In genomic region chr18:74337912-74338309, GRCh38 we compare ENCODE assay signal across 38 cellular contexts. TPM values are rescaled to one million over a fixed set of nuclear protein-coding genes. Genes with fewer than 3 reads are reported as not detected.
"Had no signal": no experiment of that assay in that cellular context is flagged by ENCODE, and none has a peak within 500 bp of the region (broad histone marks: within the 10 kb centered on the region; RNA-seq: fewer than 3 reads in every experiment).

No MANE protein-coding gene starts in this region.

- H3K27me3 Mint-ChIP-seq: progenitor cell of endocrine pancreas, type B pancreatic cell had no signal

- H3K36me3 Mint-ChIP-seq: mesothelial cell of epicardium; naive thymus-derived CD8-positive, alpha-beta T cell; stimulated activated effector memory CD8-positive, alpha-beta T cell treated with anti-CD3 and anti-CD28 coated beads, Interleukin-12 subunit alpha, Interleukin-12 subunit beta, amount 100 ng/mL, for 72 hours; type B pancreatic cell had no signal

- H3K4me3 Mint-ChIP-seq: central memory CD8-positive, alpha-beta T cell; mesothelial cell of epicardium; naive thymus-derived CD8-positive, alpha-beta T cell; nephron progenitor cell; stimulated activated effector memory CD8-positive, alpha-beta T cell treated with anti-CD3 and anti-CD28 coated beads, Interleukin-12 subunit alpha, Interleukin-12 subunit beta, amount 100 ng/mL, for 72 hours; type B pancreatic cell had no signal

- H3K9me3 Mint-ChIP-seq: central memory CD8-positive, alpha-beta T cell; mesothelial cell of epicardium; naive thymus-derived CD8-positive, alpha-beta T cell; nephron progenitor cell; stimulated activated effector memory CD8-positive, alpha-beta T cell treated with anti-CD3 and anti-CD28 coated beads, Interleukin-12 subunit alpha, Interleukin-12 subunit beta, amount 100 ng/mL, for 72 hours; type B pancreatic cell had no signal

- H3K79me2 ChIP-seq: hepatocyte had no signal

- H3K4me3 ChIP-seq: colonic mucosa, esophagus muscularis mucosa, gastroesophageal sphincter, heart left ventricle, hepatocyte, pancreas, sigmoid colon, stomach, thyroid gland, uterus had no signal

- DNase-seq: colonic mucosa; dermis blood vessel endothelial cell; effector memory CD4-positive, alpha-beta T cell; foreskin keratinocyte; heart left ventricle; kidney; mesenchymal stem cell; naive thymus-derived CD8-positive, alpha-beta T cell; nephron progenitor cell; occipital lobe; pancreas; right cardiac atrium; sigmoid colon; stimulated activated CD4-positive, alpha-beta T cell treated with anti-CD3 and anti-CD28 coated beads, Interleukin-2, amount 100 ng/mL, for 24 hours; stimulated activated CD4-positive, alpha-beta T cell treated with anti-CD3 and anti-CD28 coated beads, Interleukin-4, amount 100 ng/mL, for 24 hours; stimulated activated naive CD4-positive, alpha-beta T cell treated with Interleukin-2 at 50 U/mL for 16 hours; stomach; thyroid gland; uterus had no signal

- H3K9me3 ChIP-seq: colonic mucosa, esophagus muscularis mucosa, gastroesophageal sphincter, heart left ventricle, pancreas, sigmoid colon, stomach, thyroid gland, uterus had no signal

- H3K36me3 ChIP-seq: colonic mucosa, esophagus muscularis mucosa, gastroesophageal sphincter, heart left ventricle, pancreas, sigmoid colon, stomach, thyroid gland, uterus had no signal

- ATAC-seq: foreskin keratinocyte; gastroesophageal sphincter; heart left ventricle; left lobe of liver; naive thymus-derived CD8-positive, alpha-beta T cell; right cardiac atrium; stimulated activated effector memory CD8-positive, alpha-beta T cell treated with anti-CD3 and anti-CD28 coated beads, Interleukin-12 subunit alpha, Interleukin-12 subunit beta, amount 100 ng/mL, for 72 hours had no signal

- H3K27ac ChIP-seq: colonic mucosa, esophagus muscularis mucosa, foreskin keratinocyte, gastroesophageal sphincter, heart left ventricle, hepatocyte, pancreas, stomach, thyroid gland, uterus had no signal

- H3K4me1 Mint-ChIP-seq: central memory CD8-positive, alpha-beta T cell; stimulated activated effector memory CD8-positive, alpha-beta T cell treated with anti-CD3 and anti-CD28 coated beads, Interleukin-12 subunit alpha, Interleukin-12 subunit beta, amount 100 ng/mL, for 72 hours had no signal

- H3K4me2 ChIP-seq: hepatocyte had no signal

- H3K27ac Mint-ChIP-seq: mesothelial cell of epicardium; naive thymus-derived CD8-positive, alpha-beta T cell; nephron progenitor cell; progenitor cell of endocrine pancreas; stimulated activated effector memory CD8-positive, alpha-beta T cell treated with anti-CD3 and anti-CD28 coated beads, Interleukin-12 subunit alpha, Interleukin-12 subunit beta, amount 100 ng/mL, for 72 hours; type B pancreatic cell had no signal

- H3K4me1 ChIP-seq: colonic mucosa, esophagus muscularis mucosa, foreskin keratinocyte, gastroesophageal sphincter, pancreas, thyroid gland, uterus had no signal

- H3K27me3 ChIP-seq: colonic mucosa, esophagus muscularis mucosa, gastroesophageal sphincter, hepatocyte, pancreas, sigmoid colon, stomach, thyroid gland, uterus had no signal

- H2AFZ ChIP-seq: hepatocyte had no signal

RNA-seq across cellular contexts. Expression of gene C18orf63, which starts 22.3 kb away (rescaled TPM):
- total RNA-seq: chondrocyte; colonic mucosa; dermis blood vessel endothelial cell; endothelial cell of umbilical vein; epithelial cell of proximal tubule; esophagus muscularis mucosa; fibroblast of lung; foreskin keratinocyte; gastroesophageal sphincter; heart left ventricle; hepatocyte; kidney; left lobe of liver; lower leg skin; mesothelial cell of epicardium; mucosa of gallbladder; myocyte; naive thymus-derived CD8-positive, alpha-beta T cell; occipital lobe; pancreas; progenitor cell of endocrine pancreas; right cardiac atrium; sigmoid colon; skeletal muscle tissue; stomach; subcutaneous adipose tissue; temporal lobe; thyroid gland; uterus had no signal
- polyA plus RNA-seq: endothelial cell of umbilical vein; fibroblast of lung; foreskin keratinocyte; heart left ventricle; hepatocyte; naive thymus-derived CD8-positive, alpha-beta T cell; pancreas; right cardiac atrium; sigmoid colon; stomach had no signal
